In the genomic region with DNA sequence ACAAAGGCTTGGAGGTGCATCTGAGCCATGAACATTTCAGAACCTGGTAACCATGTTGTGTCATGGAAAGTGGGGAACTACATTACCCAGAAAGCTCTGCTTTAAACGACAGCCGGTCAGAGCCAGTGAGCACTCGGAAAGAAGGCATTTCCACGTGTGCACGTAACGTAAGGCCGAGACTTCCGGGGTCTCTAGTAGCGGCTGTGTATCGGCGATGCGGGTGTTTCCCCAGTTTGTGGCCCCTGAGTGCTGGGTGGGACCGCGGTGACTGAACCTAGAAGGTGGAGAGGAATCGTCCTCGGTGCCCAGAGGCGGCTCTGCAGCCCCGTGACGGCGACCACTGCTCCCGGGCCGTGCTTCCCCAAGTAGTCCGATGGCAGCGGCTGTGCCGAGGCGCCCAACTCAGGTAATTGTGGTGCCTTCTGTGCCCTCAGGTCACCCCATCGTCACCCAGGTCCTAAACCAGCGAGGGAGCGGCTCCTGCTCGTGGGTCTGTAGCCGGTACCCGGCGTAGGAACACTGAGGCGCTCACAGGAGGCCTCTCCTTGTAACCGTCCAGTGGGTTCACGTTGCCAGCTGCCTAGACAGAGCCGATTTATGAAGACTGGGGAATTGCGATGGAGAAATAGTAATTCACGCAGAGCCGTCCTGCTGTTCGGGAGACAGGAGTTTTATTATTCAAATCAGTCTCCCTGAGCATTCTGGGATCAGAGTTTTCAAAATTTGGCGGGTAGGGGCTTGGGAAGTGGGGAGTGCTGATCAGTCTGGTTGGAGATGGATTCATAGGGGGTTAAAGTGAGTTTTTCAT, we compare ENCODE assay signal across 8 cellular contexts. TPM values are rescaled to one million over a fixed set of nuclear protein-coding genes. Genes with fewer than 3 reads are reported as not detected.
DNase-seq lines count a peak whose midpoint lies in the region; ATAC-seq lines count a peak whose summit lies in the region.
"Not testable (repeated sequence)": the region's sequence is repeated elsewhere in the genome, so short reads cannot be mapped to it uniquely, and the experiment has no call there.

A gene (plus strand): TSS at position 194 of the 808 bp plus-strand sequence. CDS start 180 bp downstream, at position 374.

- H3K27me3 ChIP-seq in HUES64 (ENCODE audit: insufficient read depth, low read length); esophagus (ENCODE audit: control insufficient read depth in 1 of 2, insufficient read depth in 2 of 2, low read length in 2 of 2); mucosa of rectum (ENCODE audit: control insufficient read depth in 2 of 2, insufficient read depth in 2 of 2, low read length in 2 of 2): not testable (repeated sequence)

- H3K4me3 ChIP-seq in HUES64 (ENCODE audit: low read length) (peak within 1 kb of the TSS; percentile 79), esophagus (ENCODE audit: low read depth in 1 of 2, low read length in 2 of 2) (peak within 1 kb of the TSS; percentile 67 to 95), mucosa of rectum (ENCODE audit: low read length in 2 of 2) (peak within 1 kb of the TSS; percentile 86 to 95)

- peak; percentile 80 for DNase-seq in D341Med (ENCODE audit: low spot score)
- DNase-seq in OCI-M1 (lab: John Stamatoyannopoulos, UW), result peak; percentile 94
- peak; percentile 69 for DNase-seq in activated T-cell treated with anti-CD3 and anti-CD28 coated beads for 4 hours
- DNase-seq in stimulated activated CD8-positive, alpha-beta memory T cell treated with anti-CD3 and anti-CD28 coated beads, Interleukin-4, amount 100 ng/mL, for 24 hours (ENCODE audit: low read depth), result peak; percentile 66

- H3K27ac ChIP-seq in HUES64 (ENCODE audit: low read depth, low read length) (peak within 1 kb of the TSS; percentile 94), esophagus (ENCODE audit: low read depth in 2 of 2, low read length in 1 of 2) (peak within 1 kb of the TSS; percentile 47 to 90), mucosa of rectum (ENCODE audit: low read depth in 2 of 2, low read length in 2 of 2) (peak within 1 kb of the TSS; percentile 88 to 89)

- 2% methylated on average over 42 of the region's 42 CpGs for WGBS in HUES64
- WGBS in esophagus, 2 donors, result 0% methylated on average over 36 to 42 of the region's 42 CpGs

- ATAC-seq in GM21447 (IDR thresholded peaks at IDR 0.05; ENCODE audit: unreplicated experiment), result peak; percentile 93

- peak within 1 kb of the TSS; percentile 90 for H3K9ac ChIP-seq in HUES64 (ENCODE audit: low read depth, low read length)
- H3K9ac ChIP-seq in mucosa of rectum (ENCODE audit: low read depth in 1 of 2, low read length in 2 of 2), result peak within 1 kb of the TSS; percentile 76 to 89

- peaks cover 39% of the 10 kb centered on the region for H3K36me3 ChIP-seq in HUES64 (ENCODE audit: insufficient read depth, low read length)
- H3K36me3 ChIP-seq in esophagus (ENCODE audit: control insufficient read depth in 2 of 2, insufficient read depth in 2 of 2, low read length in 1 of 2), result not testable (repeated sequence)
- H3K36me3 ChIP-seq in mucosa of rectum (ENCODE audit: control insufficient read depth in 2 of 2, insufficient read depth in 2 of 2, low read length in 2 of 2), result peaks cover 7 to 14% of the 10 kb centered on the region in 2 donors

- not testable (repeated sequence) for H3K9me3 ChIP-seq in HUES64 (ENCODE audit: insufficient read depth, low read depth, low read length); esophagus (ENCODE audit: control insufficient read depth in 2 of 2, insufficient read depth in 1 of 2, low read depth in 1 of 2, low read length in 1 of 2); mucosa of rectum (ENCODE audit: control insufficient read depth in 2 of 2, low read length in 2 of 2)

- H3K4me1 ChIP-seq in HUES64 (ENCODE audit: insufficient read depth, low read length); esophagus (ENCODE audit: control insufficient read depth in 2 of 2, insufficient read depth in 2 of 2, low read length in 1 of 2): not testable (repeated sequence)
- H3K4me1 ChIP-seq in mucosa of rectum (ENCODE audit: control insufficient read depth in 2 of 2, insufficient read depth in 2 of 2, low read length in 2 of 2), result peaks cover 14 to 17% of the 10 kb centered on the region in 2 donors

RNA-seq across cellular contexts. Expression of the gene that starts here (rescaled TPM):
- polyA plus RNA-seq in HUES64 (2013, experiment 1 of 2), result 10.7 TPM
- polyA plus RNA-seq in HUES64 (2013, experiment 2 of 2), result 11.9 TPM
- 10 to 100 TPM in 1 of 2 donors, 1 to 10 TPM in 1; 4.9 to 19.5 TPM for polyA plus RNA-seq in esophagus

Comparison
In these comparisons a context has a peak if more than half of its experiments do, and no peak if none do; other contexts are left out.
1. Peak in every context shown above with its lines: DNase-seq, ATAC-seq, H3K4me3 ChIP-seq and H3K27ac ChIP-seq.